In genomic region chr6:39208233-39208720, GRCh38 we compare ENCODE assay signal across 21 cellular contexts. TPM values are rescaled to one million over a fixed set of nuclear protein-coding genes. Genes with fewer than 3 reads are reported as not detected.
A peak's percentile ranks its signal among the peaks of the same experiment; 100 is the strongest.
DNase-seq lines count a peak whose midpoint lies in the region; ATAC-seq and TF ChIP-seq lines count a peak whose summit lies in the region.
"Had no signal": no experiment of that assay in that cellular context is flagged by ENCODE, and none has a peak within 500 bp of the region (broad histone marks: within the 10 kb centered on the region; RNA-seq: fewer than 3 reads in every experiment).

No MANE protein-coding gene starts in this region.

- H3K9me3 ChIP-seq in mucosa of stomach (ENCODE audit: control insufficient read depth, low read length) (no peaks in the 10 kb centered on the region), transverse colon (no peaks in the 10 kb centered on the region)
- H3K9me3 ChIP-seq: adrenal gland, BE2C had no signal

- peak overlapping the region; percentile 34 for H3K27ac Mint-ChIP-seq in activated T-cell treated with anti-CD3 and anti-CD28 coated beads, Interleukin-2, amount 50 U/mL, for 72 hours
- peak overlapping the region; percentile 27 for H3K27ac Mint-ChIP-seq in activated T-helper 1 cell treated with anti-CD3 and anti-CD28 coated beads, Interleukin-12 subunit alpha, Interleukin-12 subunit beta, Interleukin-2, Interleukin-4 antibody, amounts not matched to agents 30 ng/mL and 10 ng/mL and 1 ng/mL, durations not matched to agents 14 hours and 24 hours and 36 hours
- H3K27ac Mint-ChIP-seq: nephron progenitor cell had no signal

- in situ Hi-C loops in transverse colon (cut with MboI; ENCODE audit: low pct_ligation_motif_present in 1 of 4, low pct_unique_long_range_greater_than_20kb in 1 of 4, low sequenced_read_pairs in 3 of 4), result no loop called here

- no peak for DNase-seq in activated T-cell treated with anti-CD3 and anti-CD28 coated beads, Interleukin-2, amount 50 U/mL, for 72 hours
- DNase-seq in activated T-cell treated with anti-CD3 and anti-CD28 coated beads for 4 hours (no peak), transverse colon (no peak), NCI-H1092 (lab: John Stamatoyannopoulos, UW) (no peak), NCI-H774 (lab: John Stamatoyannopoulos, UW) (no peak), LoVo (ENCODE audit: low spot score) (no peak)
- no peak for DNase-seq in activated T-helper 1 cell treated with anti-CD3 and anti-CD28 coated beads, Interleukin-12 subunit alpha, Interleukin-12 subunit beta, Interleukin-2, Interleukin-4 antibody, amounts not matched to agents 30 ng/mL and 10 ng/mL and 1 ng/mL, durations not matched to agents 14 hours and 24 hours and 36 hours (ENCODE audit: low spot score)
- DNase-seq: adrenal gland; BE2C; foreskin keratinocyte; mesenchymal stem cell; NCI-H146; NCI-H69; nephron progenitor cell; OCI-M1; SHP77; stimulated activated CD4-positive, alpha-beta T cell treated with anti-CD3 and anti-CD28 coated beads, Interleukin-4, amount 100 ng/mL, for 24 hours had no signal

- peaks cover 2 to 7% of the 10 kb centered on the region in 2 donors for H3K36me3 Mint-ChIP-seq in activated T-cell treated with anti-CD3 and anti-CD28 coated beads, Interleukin-2, amount 50 U/mL, for 72 hours (ENCODE audit: insufficient read depth in 2 of 2)
- peaks cover 16% of the 10 kb centered on the region for H3K36me3 Mint-ChIP-seq in activated T-helper 1 cell treated with anti-CD3 and anti-CD28 coated beads, Interleukin-12 subunit alpha, Interleukin-12 subunit beta, Interleukin-2, Interleukin-4 antibody, amounts not matched to agents 30 ng/mL and 10 ng/mL and 1 ng/mL, durations not matched to agents 14 hours and 24 hours and 36 hours (ENCODE audit: low read depth)

- intact Hi-C loops in activated T-helper 1 cell treated with anti-CD3 and anti-CD28 coated beads, Interleukin-12 subunit alpha, Interleukin-12 subunit beta, Interleukin-2, Interleukin-4 antibody, amounts not matched to agents 30 ng/mL and 10 ng/mL and 1 ng/mL, durations not matched to agents 14 hours and 24 hours and 36 hours (cut with micrococcal nuclease), result loop anchor here (2.0 kb wide), 1 partner anchor 15 kb away; no protein-coding TSS in a partner anchor
- intact Hi-C loops in transverse colon (cut with DNase I; ENCODE audit: low total_unique reads), result no loop called here

- H3K27me3 Mint-ChIP-seq in activated T-cell treated with anti-CD3 and anti-CD28 coated beads, Interleukin-2, amount 50 U/mL, for 72 hours (ENCODE audit: low read depth), result no peaks in the 10 kb centered on the region
- H3K27me3 Mint-ChIP-seq in activated T-helper 1 cell treated with anti-CD3 and anti-CD28 coated beads, Interleukin-12 subunit alpha, Interleukin-12 subunit beta, Interleukin-2, Interleukin-4 antibody, amounts not matched to agents 30 ng/mL and 10 ng/mL and 1 ng/mL, durations not matched to agents 14 hours and 24 hours and 36 hours (ENCODE audit: insufficient read depth), result no peaks in the 10 kb centered on the region

- H3K4me1 ChIP-seq in mucosa of stomach (ENCODE audit: control insufficient read depth, insufficient read depth, low read length), result peaks cover 93% of the 10 kb centered on the region
- peaks cover 17 to 64% (median 43%) of the 10 kb centered on the region in 4 donors for H3K4me1 ChIP-seq in transverse colon
- H3K4me1 ChIP-seq: BE2C, foreskin keratinocyte had no signal

- no peak overlapping the region for H3K4me3 ChIP-seq in mucosa of stomach (ENCODE audit: low read length)
- no peak overlapping the region for H3K4me3 ChIP-seq in transverse colon
- H3K4me3 ChIP-seq: adrenal gland had no signal

- TF ChIP-seq CTCF in transverse colon (IDR thresholded peaks at IDR 0.05), result no peak

- peak overlapping the region; percentile 5 to 34 (median 10) for H3K27ac ChIP-seq in transverse colon
- H3K27ac ChIP-seq: adrenal gland, foreskin keratinocyte had no signal

- no peak for TF ChIP-seq POLR2A in transverse colon (IDR thresholded peaks at IDR 0.05)

- no peak for TF ChIP-seq EP300 in transverse colon (IDR thresholded peaks at IDR 0.05; ENCODE audit: low read depth)

- peak overlapping the region; percentile 37 for H3K9ac ChIP-seq in mucosa of stomach (ENCODE audit: low read length)

- no peaks in the 10 kb centered on the region for H3K9me3 Mint-ChIP-seq in activated T-cell treated with anti-CD3 and anti-CD28 coated beads, Interleukin-2, amount 50 U/mL, for 72 hours
- H3K9me3 Mint-ChIP-seq in activated T-helper 1 cell treated with anti-CD3 and anti-CD28 coated beads, Interleukin-12 subunit alpha, Interleukin-12 subunit beta, Interleukin-2, Interleukin-4 antibody, amounts not matched to agents 30 ng/mL and 10 ng/mL and 1 ng/mL, durations not matched to agents 14 hours and 24 hours and 36 hours, result no peaks in the 10 kb centered on the region
- H3K9me3 Mint-ChIP-seq: nephron progenitor cell had no signal

- H3K4me3 Mint-ChIP-seq in activated T-cell treated with anti-CD3 and anti-CD28 coated beads, Interleukin-2, amount 50 U/mL, for 72 hours, result no peak overlapping the region
- no peak overlapping the region for H3K4me3 Mint-ChIP-seq in activated T-helper 1 cell treated with anti-CD3 and anti-CD28 coated beads, Interleukin-12 subunit alpha, Interleukin-12 subunit beta, Interleukin-2, Interleukin-4 antibody, amounts not matched to agents 30 ng/mL and 10 ng/mL and 1 ng/mL, durations not matched to agents 14 hours and 24 hours and 36 hours
- H3K4me3 Mint-ChIP-seq: nephron progenitor cell had no signal

- H3K27me3 ChIP-seq in mucosa of stomach (ENCODE audit: control insufficient read depth, insufficient read depth, low read length), result no peaks in the 10 kb centered on the region
- no peaks in the 10 kb centered on the region for H3K27me3 ChIP-seq in transverse colon
- H3K27me3 ChIP-seq: adrenal gland, BE2C, foreskin keratinocyte had no signal

- H3K36me3 ChIP-seq in mucosa of stomach (ENCODE audit: control insufficient read depth, insufficient read depth, low read length), result no peaks in the 10 kb centered on the region
- H3K36me3 ChIP-seq in transverse colon, result no peaks in the 10 kb centered on the region
- H3K36me3 ChIP-seq: adrenal gland, BE2C had no signal

- peaks cover 48% of the 10 kb centered on the region for H3K4me1 Mint-ChIP-seq in activated T-cell treated with anti-CD3 and anti-CD28 coated beads, Interleukin-2, amount 50 U/mL, for 72 hours (ENCODE audit: low read depth)
- H3K4me1 Mint-ChIP-seq in activated T-helper 1 cell treated with anti-CD3 and anti-CD28 coated beads, Interleukin-12 subunit alpha, Interleukin-12 subunit beta, Interleukin-2, Interleukin-4 antibody, amounts not matched to agents 30 ng/mL and 10 ng/mL and 1 ng/mL, durations not matched to agents 14 hours and 24 hours and 36 hours (ENCODE audit: low read depth), result peaks cover 55% of the 10 kb centered on the region

- no peak for ATAC-seq in activated T-cell treated with anti-CD3 and anti-CD28 coated beads, Interleukin-2, amount 50 U/mL, for 72 hours (replicated peaks in 1 of 2)
- ATAC-seq: foreskin keratinocyte had no signal

- 18 to 61% methylated on average over 4 to 6 of the region's 6 CpGs for WGBS in transverse colon (ENCODE audit: low coverage in 1 of 2), 2 donors

RNA-seq across cellular contexts. Expression of gene KCNK5, which starts 21.0 kb away (rescaled TPM):
- 10 to 100 TPM; 10.9 to 14.7 TPM for total RNA-seq in activated T-cell treated with anti-CD3 and anti-CD28 coated beads, Interleukin-2, amount 50 U/mL, for 72 hours
- 36.7 and 38.7 TPM in 2 replicates for total RNA-seq in activated T-helper 1 cell treated with anti-CD3 and anti-CD28 coated beads, Interleukin-12 subunit alpha, Interleukin-12 subunit beta, Interleukin-2, Interleukin-4 antibody, amounts not matched to agents 30 ng/mL and 10 ng/mL and 1 ng/mL, durations not matched to agents 14 hours and 24 hours and 36 hours
- 10 to 100 TPM in 3 of 4 donors, 1 to 10 TPM in 1; 9.6 to 86.0 (median 64.5) TPM for total RNA-seq in transverse colon
- total RNA-seq: A172, dermis microvascular lymphatic vessel endothelial cell, M059J had no signal
